Comparison of ENCODE assay signal across 28 cellular contexts in genomic region chr6:39445667-39446066, GRCh38.
"Had no signal": no experiment of that assay in that cellular context is flagged by ENCODE, and none has a peak within 500 bp of the region (broad histone marks: within the 10 kb centered on the region; RNA-seq: fewer than 3 reads in every experiment).

No MANE protein-coding gene starts in this region.

- H3K4me3 ChIP-seq: colonic mucosa, coronary artery, dorsolateral prefrontal cortex, esophagus muscularis mucosa, esophagus squamous epithelium, gastrocnemius medialis, gastroesophageal sphincter, heart left ventricle, heart right ventricle, hepatocyte had no signal

- H3K9me3 ChIP-seq: colonic mucosa, esophagus muscularis mucosa, esophagus squamous epithelium, gastrocnemius medialis, gastroesophageal sphincter, heart left ventricle, heart right ventricle had no signal

- H3K4me1 ChIP-seq: colonic mucosa, esophagus squamous epithelium, foreskin keratinocyte, gastrocnemius medialis, gastroesophageal sphincter, heart left ventricle, heart right ventricle had no signal

- H3K4me3 Mint-ChIP-seq: dendritic cell treated with granulocyte-macrophage colony-stimulating factor and Interleukin-4, amounts not matched to agents 40 ng/mL and 50 ng/mL, for 4 days; effector memory CD8-positive, alpha-beta T cell; endodermal cell had no signal

- H3K36me3 ChIP-seq: colonic mucosa, esophagus muscularis mucosa, esophagus squamous epithelium, gastrocnemius medialis, gastroesophageal sphincter, heart left ventricle, heart right ventricle had no signal

- H3K27me3 ChIP-seq: colonic mucosa, dorsolateral prefrontal cortex, esophagus muscularis mucosa, esophagus squamous epithelium, foreskin keratinocyte, gastrocnemius medialis, gastroesophageal sphincter, heart left ventricle, heart right ventricle, hepatocyte had no signal

- H3K27ac ChIP-seq: colonic mucosa, coronary artery, dorsolateral prefrontal cortex, epithelial cell of prostate, esophagus muscularis mucosa, esophagus squamous epithelium, foreskin keratinocyte, gastrocnemius medialis, gastroesophageal sphincter, heart left ventricle, heart right ventricle, hepatocyte had no signal

- H3K27ac Mint-ChIP-seq: dendritic cell treated with granulocyte-macrophage colony-stimulating factor and Interleukin-4, amounts not matched to agents 40 ng/mL and 50 ng/mL, for 4 days; effector memory CD8-positive, alpha-beta T cell; endodermal cell had no signal

- H3K79me2 ChIP-seq: hepatocyte had no signal

- FAIRE-seq: endometrium, endothelial cell of umbilical vein, frontal cortex had no signal

- H2AFZ ChIP-seq: hepatocyte had no signal

- H3K4me2 ChIP-seq: hepatocyte had no signal

- H3K9me3 Mint-ChIP-seq: dendritic cell treated with granulocyte-macrophage colony-stimulating factor and Interleukin-4, amounts not matched to agents 40 ng/mL and 50 ng/mL, for 4 days; effector memory CD8-positive, alpha-beta T cell; endodermal cell had no signal

- DNase-seq: colonic mucosa; cortex of kidney; dermis blood vessel endothelial cell; dorsolateral prefrontal cortex; effector CD4-positive, alpha-beta T cell; effector CD8-positive, alpha-beta T cell; effector memory CD4-positive, alpha-beta T cell; effector memory CD8-positive, alpha-beta T cell; endodermal cell; erythroblast; esophagus squamous epithelium; foreskin fibroblast; foreskin keratinocyte; foreskin melanocyte; gastrocnemius medialis; glutamatergic neuron; head of caudate nucleus; heart left ventricle; heart right ventricle had no signal
